ENCODE assay signal across 2 cellular contexts in the genomic region with DNA sequence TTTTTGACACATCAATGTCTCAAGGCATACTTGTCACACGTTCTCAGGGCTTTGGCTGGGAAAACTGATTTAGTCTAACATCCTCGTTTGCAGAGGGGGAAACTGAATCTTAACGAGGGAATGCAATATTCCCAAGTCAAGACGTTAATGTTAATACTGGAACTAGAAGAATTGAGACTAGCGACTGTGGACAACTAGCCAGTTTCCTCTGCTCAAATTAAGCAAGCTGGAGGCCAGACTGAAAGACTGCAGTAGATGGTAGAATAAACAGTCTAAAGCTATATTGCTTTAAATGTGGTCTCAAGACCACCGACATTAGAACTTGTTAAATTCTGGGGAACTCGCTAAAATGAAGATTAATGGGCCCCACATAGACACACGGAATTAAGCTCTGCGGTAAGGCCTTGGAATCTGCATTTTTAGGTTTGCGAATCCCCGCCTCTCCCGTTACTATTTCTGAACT.
TF ChIP-seq lines count a peak whose summit lies in the region.

No MANE protein-coding gene starts in this region.

TF ChIP-seq in A549, 52 proteins besides CTCF, POLR2A, EP300 and RAD21 (continued from another document):
- TF ChIP-seq, protein P1, sequence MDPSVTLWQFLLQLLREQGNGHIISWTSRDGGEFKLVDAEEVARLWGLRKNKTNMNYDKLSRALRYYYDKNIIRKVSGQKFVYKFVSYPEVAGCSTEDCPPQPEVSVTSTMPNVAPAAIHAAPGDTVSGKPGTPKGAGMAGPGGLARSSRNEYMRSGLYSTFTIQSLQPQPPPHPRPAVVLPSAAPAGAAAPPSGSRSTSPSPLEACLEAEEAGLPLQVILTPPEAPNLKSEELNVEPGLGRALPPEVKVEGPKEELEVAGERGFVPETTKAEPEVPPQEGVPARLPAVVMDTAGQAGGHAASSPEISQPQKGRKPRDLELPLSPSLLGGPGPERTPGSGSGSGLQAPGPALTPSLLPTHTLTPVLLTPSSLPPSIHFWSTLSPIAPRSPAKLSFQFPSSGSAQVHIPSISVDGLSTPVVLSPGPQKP (IDR thresholded peaks at IDR 0.05; ENCODE audit: low read depth, low read length) = no peak
- TF ChIP-seq CEBPB (IDR thresholded peaks at IDR 0.05) (no peak), ZFP36 (IDR thresholded peaks at IDR 0.05; ENCODE audit: borderline replicate concordance, partially characterized antibody) (no peak), MAFK (IDR thresholded peaks at IDR 0.05; ENCODE audit: partially characterized antibody) (no peak), HOXA7 (CRISPR knock-in tag; IDR thresholded peaks at IDR 0.05) (no peak), RARB (CRISPR knock-in tag; IDR thresholded peaks at IDR 0.05) (no peak), MYC (IDR thresholded peaks at IDR 0.05; ENCODE audit: borderline replicate concordance, low read length) (no peak), HDAC2 (IDR thresholded peaks at IDR 0.05) (no peak), BHLHE40 (IDR thresholded peaks at IDR 0.05; ENCODE audit: low read depth, low read length) (no peak), NR3C1 (IDR thresholded peaks at IDR 0.05) (no peak), TFCP2L1 (CRISPR knock-in tag; IDR thresholded peaks at IDR 0.05) (no peak), EHF (CRISPR knock-in tag; IDR thresholded peaks at IDR 0.05) (no peak)
TF ChIP-seq in A549: peak in this region for 0.

TF ChIP-seq in neural cell, 6 proteins besides CTCF, POLR2A, EP300 and RAD21:
- TF ChIP-seq REST (IDR thresholded peaks at IDR 0.05; ENCODE audit: borderline replicate concordance) (no peak), MXI1 (conservative IDR thresholded peaks at IDR 0.05; ENCODE audit: poor library complexity, severe bottlenecking) (no peak), TAF1 (IDR thresholded peaks at IDR 0.05; ENCODE audit: low read depth) (no peak), POLR2AphosphoS5 (IDR thresholded peaks at IDR 0.05) (no peak), EZH2 (IDR thresholded peaks at IDR 0.05; ENCODE audit: borderline replicate concordance, insufficient read depth, low read length, poor library complexity, severe bottlenecking) (no peak), SMC3 (conservative IDR thresholded peaks at IDR 0.05; ENCODE audit: poor library complexity) (no peak)
